Comparison of ENCODE assay signal across 16 cellular contexts in genomic region chr4:85166318-85166717, GRCh38.
"Had no signal": no experiment of that assay in that cellular context is flagged by ENCODE, and none has a peak within 500 bp of the region (broad histone marks: within the 10 kb centered on the region; RNA-seq: fewer than 3 reads in every experiment).

No MANE protein-coding gene starts in this region.

- H3K36me3 ChIP-seq: breast epithelium, WERI-Rb-1 had no signal

- H3K27ac ChIP-seq: breast epithelium, psoas muscle, WERI-Rb-1 had no signal

- H3K4me3 ChIP-seq: breast epithelium, psoas muscle had no signal

- H3K4me1 ChIP-seq: breast epithelium, psoas muscle had no signal

- H3K9me3 ChIP-seq: breast epithelium, psoas muscle had no signal

- H3K4me3 Mint-ChIP-seq: activated CD8-positive, alpha-beta T cell treated with anti-CD3 and anti-CD28 coated beads, Interleukin-2, amount 10 ng/mL, durations not matched to agents 7 days and 5 days; activated T-helper 1 cell treated with anti-CD3 and anti-CD28 coated beads, Interleukin-12 subunit alpha, Interleukin-12 subunit beta, Interleukin-2, Interleukin-4 antibody, amounts not matched to agents 30 ng/mL and 10 ng/mL and 1 ng/mL, durations not matched to agents 14 hours and 24 hours and 36 hours; endodermal cell; nephron had no signal

- ATAC-seq: activated CD8-positive, alpha-beta T cell treated with anti-CD3 and anti-CD28 coated beads, Interleukin-2, amount 10 ng/mL, durations not matched to agents 7 days and 5 days; psoas muscle; sciatic nerve had no signal

- H3K9me3 Mint-ChIP-seq: activated T-helper 1 cell treated with anti-CD3 and anti-CD28 coated beads, Interleukin-12 subunit alpha, Interleukin-12 subunit beta, Interleukin-2, Interleukin-4 antibody, amounts not matched to agents 30 ng/mL and 10 ng/mL and 1 ng/mL, durations not matched to agents 14 hours and 24 hours and 36 hours had no signal

- H3K4me1 Mint-ChIP-seq: endodermal cell, nephron had no signal

- H3K27ac Mint-ChIP-seq: activated CD8-positive, alpha-beta T cell treated with anti-CD3 and anti-CD28 coated beads, Interleukin-2, amount 10 ng/mL, durations not matched to agents 7 days and 5 days; activated T-helper 1 cell treated with anti-CD3 and anti-CD28 coated beads, Interleukin-12 subunit alpha, Interleukin-12 subunit beta, Interleukin-2, Interleukin-4 antibody, amounts not matched to agents 30 ng/mL and 10 ng/mL and 1 ng/mL, durations not matched to agents 14 hours and 24 hours and 36 hours; endodermal cell; nephron had no signal

- H3K27me3 ChIP-seq: breast epithelium had no signal

- DNase-seq: activated CD4-positive, alpha-beta T cell treated with anti-CD3 and anti-CD28 coated beads for 4 hours; activated CD8-positive, alpha-beta memory T cell treated with anti-CD3 and anti-CD28 coated beads, Interleukin-2, amount 50 U/mL, for 48 hours; activated CD8-positive, alpha-beta T cell treated with anti-CD3 and anti-CD28 coated beads, Interleukin-2, amount 10 ng/mL, durations not matched to agents 7 days and 5 days; activated naive CD4-positive, alpha-beta T cell; aorta; endodermal cell; erythroblast; hippocampal formation; psoas muscle; stimulated activated CD4-positive, alpha-beta T cell treated with anti-CD3 and anti-CD28 coated beads, Interleukin-2, amount 100 ng/mL, for 48 hours; stimulated activated naive CD4-positive, alpha-beta T cell treated with Interleukin-2 at 50 U/mL for 16 hours; WERI-Rb-1 had no signal
